ENCODE assay signal across 11 cellular contexts in genomic region chr6:157994126-157994795, GRCh38. TPM values are rescaled to one million over a fixed set of nuclear protein-coding genes. Genes with fewer than 3 reads are reported as not detected.
DNase-seq lines count a peak whose midpoint lies in the region; TF ChIP-seq lines count a peak whose summit lies in the region.
"Had no signal": no experiment of that assay in that cellular context is flagged by ENCODE, and none has a peak within 500 bp of the region (broad histone marks: within the 10 kb centered on the region; RNA-seq: fewer than 3 reads in every experiment).

No MANE protein-coding gene starts in this region.

- peaks cover 31% of the 10 kb centered on the region for H3K4me1 ChIP-seq in osteoblast (ENCODE audit: insufficient read depth, low read length)
- peaks cover 0 to 18% of the 10 kb centered on the region in 2 donors for H3K4me1 ChIP-seq in breast epithelium

- no peaks in the 10 kb centered on the region for H3K9me3 ChIP-seq in osteoblast (ENCODE audit: low read depth, low read length)
- no peaks in the 10 kb centered on the region for H3K9me3 ChIP-seq in breast epithelium
- H3K9me3 ChIP-seq: thoracic aorta had no signal

- H3K4me2 ChIP-seq in osteoblast (ENCODE audit: insufficient read depth, low read length) = no peak overlapping the region

- no peak overlapping the region for H3K4me3 ChIP-seq in osteoblast (ENCODE audit: insufficient read depth, low read length)
- H3K4me3 ChIP-seq in breast epithelium = no peak overlapping the region
- H3K4me3 ChIP-seq: thoracic aorta had no signal

- H3K36me3 ChIP-seq in osteoblast (ENCODE audit: insufficient read depth, low read length) (peaks cover 42% of the 10 kb centered on the region), breast epithelium (no peaks in the 10 kb centered on the region)
- H3K36me3 ChIP-seq: thoracic aorta had no signal

- H2AFZ ChIP-seq in osteoblast (ENCODE audit: low read length) = no peak overlapping the region

- TF ChIP-seq CTCF in osteoblast (IDR thresholded peaks at IDR 0.05; ENCODE audit: extremely low read depth, low read depth, low read length) = no peak
- TF ChIP-seq CTCF in breast epithelium (IDR thresholded peaks at IDR 0.05) = no peak

- no peaks in the 10 kb centered on the region for H3K27me3 ChIP-seq in osteoblast (ENCODE audit: insufficient read depth, low read length)
- no peaks in the 10 kb centered on the region for H3K27me3 ChIP-seq in breast epithelium

- peaks cover 35% of the 10 kb centered on the region for H4K20me1 ChIP-seq in osteoblast (ENCODE audit: insufficient read depth, low read length)

- TF ChIP-seq POLR2A in breast epithelium (IDR thresholded peaks at IDR 0.05) = no peak

- peaks cover 100% of the 10 kb centered on the region for H3K79me2 ChIP-seq in osteoblast (ENCODE audit: insufficient read depth, low read length)

- H3K27ac ChIP-seq in osteoblast (ENCODE audit: low read depth, low read length) (peak overlapping the region; percentile 31), breast epithelium (no peak overlapping the region)
- H3K27ac ChIP-seq: epithelial cell of prostate, HL-60, thoracic aorta had no signal

- in situ Hi-C loops in ACHN (cut with HindIII; ENCODE audit: low pct_ligation_motif_present, low pct_unique_long_range_greater_than_20kb, low sequenced_read_pairs) = no loop called here

- intact Hi-C loops in breast epithelium (cut with DNase I; ENCODE audit: low total_unique reads) = no loop called here

- DNase-seq in C1 segment of cervical spinal cord (lab: John Stamatoyannopoulos, UW) (peak in 8 of 14 donors; percentile 34 to 72 (median 54)), NCI-H69 (lab: John Stamatoyannopoulos, UW) (peak; percentile 49), glomerular visceral epithelial cell (ENCODE audit: extremely low spot score) (peak; percentile 23), osteoblast (ENCODE audit: insufficient read length, low spot score, missing footprints) (no peak), breast epithelium (ENCODE audit: low spot score in 2 of 2) (no peak), ACHN (no peak)
- DNase-seq in activated CD4-positive, alpha-beta T cell treated with anti-CD3 and anti-CD28 coated beads for 48 hours = no peak
- DNase-seq in activated CD4-positive, alpha-beta T cell treated with anti-CD3 and anti-CD28 coated beads, Interleukin-2, amount 50 U/mL, for 4 hours = no peak

RNA-seq across cellular contexts. Expression of gene SYNJ2, which starts 12.6 kb away (rescaled TPM):
- 91.6 and 94.8 TPM in 2 replicates for total RNA-seq in osteoblast
- 10 to 100 TPM in 2 of 3 donors, 1 to 10 TPM in 1; 3.0 to 20.2 (median 15.7) TPM for total RNA-seq in breast epithelium

Comparison
In these comparisons a context has a peak if more than half of its experiments do, and no peak if none do; other contexts are left out.
1. DNase-seq: peak in C1 segment of cervical spinal cord (8 of 14), NCI-H69 (single experiment) and glomerular visceral epithelial cell (single experiment); none in osteoblast (single experiment), activated CD4-positive, alpha-beta T cell treated with anti-CD3 and anti-CD28 coated beads for 48 hours (single experiment), breast epithelium (0 of 2), ACHN (single experiment) and activated CD4-positive, alpha-beta T cell treated with anti-CD3 and anti-CD28 coated beads, Interleukin-2, amount 50 U/mL, for 4 hours (0 of 2).